ENCODE assay signal across 8 cellular contexts in the genomic region with DNA sequence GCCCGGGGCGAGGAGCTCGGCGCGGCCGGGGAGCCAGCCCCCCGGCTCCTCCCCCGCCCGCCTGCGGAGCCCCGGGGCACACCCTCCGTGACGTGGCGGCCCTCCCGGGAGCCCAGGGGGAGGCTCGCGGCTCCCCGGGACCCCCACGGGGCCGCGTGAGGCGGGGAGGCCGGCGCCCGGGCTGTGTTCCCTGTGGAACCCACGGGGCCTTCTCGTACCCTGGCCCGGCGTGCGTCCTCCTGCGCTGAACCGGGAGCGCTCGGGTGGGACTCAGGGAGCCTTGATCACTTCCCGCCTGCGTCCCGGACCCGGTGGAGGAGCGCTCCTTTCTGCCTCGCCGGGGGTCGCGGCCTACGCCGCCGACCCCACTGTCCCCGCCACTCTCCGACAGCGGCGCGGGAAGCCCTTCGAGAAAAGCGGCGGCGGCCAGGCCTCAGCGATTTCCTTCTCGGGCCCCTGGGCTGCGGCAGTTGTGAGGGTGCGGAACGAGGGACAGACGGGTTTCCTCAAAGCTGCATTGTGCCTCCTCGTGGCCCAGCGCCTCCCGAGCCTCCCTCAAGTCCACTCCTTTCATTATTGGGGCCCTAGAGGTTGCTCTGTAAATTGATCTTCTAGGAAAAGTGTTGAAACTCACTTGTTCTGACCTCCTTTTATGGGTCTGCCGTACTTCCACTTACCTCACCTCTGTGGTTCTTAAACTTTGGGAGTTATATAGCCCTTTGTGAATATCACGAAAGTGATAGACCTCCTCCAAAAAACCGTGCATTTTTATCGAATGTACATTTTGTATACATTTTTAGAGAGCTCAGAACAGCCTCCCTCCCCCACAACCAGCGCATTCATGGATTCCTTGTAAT. TPM values are rescaled to one million over a fixed set of nuclear protein-coding genes. Genes with fewer than 3 reads are reported as not detected.
DNase-seq lines count a peak whose midpoint lies in the region; ATAC-seq and TF ChIP-seq lines count a peak whose summit lies in the region.

No MANE protein-coding gene starts in this region.

- H3K4me1 ChIP-seq in IMR-90 (ENCODE audit: control insufficient read depth, insufficient read depth, low read length) (peaks cover 7% of the 10 kb centered on the region), RWPE2 (ENCODE audit: insufficient read depth, poor library complexity, severe bottlenecking) (peaks cover 7% of the 10 kb centered on the region), osteoblast (ENCODE audit: insufficient read depth, low read length) (peaks cover 16% of the 10 kb centered on the region), testis (peaks cover 11% of the 10 kb centered on the region)

- WGBS in IMR-90 (ENCODE audit: extremely low coverage in 2 of 2, insufficient read length in 1 of 2), 2 experiments, result 0% methylated on average over 16 of the region's 69 CpGs; no CpG with 5 or more reads in 1 of the 2 experiments
- WGBS in testis, 2 donors, result 0% methylated on average over 8 to 51 of the region's 69 CpGs

- BruUV-seq in IMR-90 (replicated peaks; lab: Mats Ljungman, UMichigan), result TSS peak; percentile 64

- H3K27me3 ChIP-seq in IMR-90 (ENCODE audit: control insufficient read depth, insufficient read depth, low read length) (no peaks in the 10 kb centered on the region), RWPE2 (ENCODE audit: insufficient read depth, poor library complexity, severe bottlenecking) (no peaks in the 10 kb centered on the region), osteoblast (ENCODE audit: insufficient read depth, low read length) (no peaks in the 10 kb centered on the region), testis (no peaks in the 10 kb centered on the region)

- peaks cover 16 to 27% of the 10 kb centered on the region in 2 experiments for H3K79me1 ChIP-seq in IMR-90 (ENCODE audit: low read depth in 1 of 2, low read length in 2 of 2)

- H3K4ac ChIP-seq in IMR-90 (ENCODE audit: low read depth, low read length), result peak overlapping the region; percentile 98

- 0 out of 2 replicates have a peak, but pooled peaks cover 3% of the 10 kb centered on the region for H3K9me1 ChIP-seq in IMR-90 (ENCODE audit: insufficient read depth, low read length)

- peak overlapping the region; percentile 96 for H3K27ac ChIP-seq in IMR-90 (ENCODE audit: insufficient read depth, low read length)
- H3K27ac ChIP-seq in RWPE2 (ENCODE audit: poor library complexity, severe bottlenecking), result peak overlapping the region; percentile 79
- peak overlapping the region; percentile 94 for H3K27ac ChIP-seq in osteoblast (ENCODE audit: low read depth, low read length)
- peak overlapping the region; percentile 98 to 99 for H3K27ac ChIP-seq in testis

- H4K20me1 ChIP-seq in IMR-90 (ENCODE audit: insufficient read depth, low read length) (no peaks in the 10 kb centered on the region), osteoblast (ENCODE audit: insufficient read depth, low read length) (no peaks in the 10 kb centered on the region)

- peak overlapping the region; percentile 53 for H3K18ac ChIP-seq in IMR-90 (ENCODE audit: low read depth, low read length)

- H4K8ac ChIP-seq in IMR-90 (ENCODE audit: low read depth in 2 of 2, low read length in 2 of 2), result peak overlapping the region; percentile 24 to 84

- peak overlapping the region; percentile 95 for H4K91ac ChIP-seq in IMR-90 (ENCODE audit: insufficient read depth, low read depth, low read length)

- H2AK5ac ChIP-seq in IMR-90 (ENCODE audit: low read depth, low read length), result peak overlapping the region; percentile 24; the same call in 1 of the 2 replicates

- peak overlapping the region; percentile 95 for H3K14ac ChIP-seq in IMR-90 (replicated peaks; ENCODE audit: low read depth, low read length)

- H2BK15ac ChIP-seq in IMR-90 (ENCODE audit: low read depth, low read length), result 0 out of 3 replicates have a peak overlapping the region, but pooled peaks have one; percentile 62

- TF ChIP-seq POLR2A in IMR-90 (IDR thresholded peaks at IDR 0.05; ENCODE audit: low read depth, low read length), result peak; percentile 77
- no peak for TF ChIP-seq POLR2A in testis (IDR thresholded peaks at IDR 0.05)

- peak; percentile 36 for TF ChIP-seq RAD21 in IMR-90 (IDR thresholded peaks at IDR 0.05; ENCODE audit: low read length)

- CTCF ChIA-PET in IMR-90 (lab: Yijun Ruan, JAX), result interaction anchor here (0.8 to 1.2 kb wide), 2 partner anchors 10 to 608 kb away, joined by 4 read pairs; no protein-coding TSS in a partner anchor
- CTCF ChIA-PET in activated naive CD4-positive, alpha-beta T cell treated with anti-CD3 and anti-CD28 coated beads for 36 hours (lab: Charles Lee), result interaction anchor here (1.2 to 2.6 kb wide), 5 partner anchors 10 to 138 kb away, joined by 3 to 18 read pairs (median 3); partner anchors contain the start of gene RAD51D

- H3K4me1 Mint-ChIP-seq in activated naive CD4-positive, alpha-beta T cell treated with anti-CD3 and anti-CD28 coated beads for 36 hours (ENCODE audit: low read depth), result peaks cover 43% of the 10 kb centered on the region

- H2AK9ac ChIP-seq in IMR-90 (replicated peaks; ENCODE audit: low read depth, low read length, poor library complexity), result peak overlapping the region; percentile 99

- H3K4me3 Mint-ChIP-seq in activated naive CD4-positive, alpha-beta T cell treated with anti-CD3 and anti-CD28 coated beads for 36 hours, result peak overlapping the region; percentile 95

- no peak overlapping the region for H2BK20ac ChIP-seq in IMR-90 (ENCODE audit: low read depth, low read length)

- H3K4me3 ChIP-seq in IMR-90 (ENCODE audit: insufficient read depth, low read depth, low read length), result peak overlapping the region; percentile 91
- peak overlapping the region; percentile 89 for H3K4me3 ChIP-seq in RWPE2 (ENCODE audit: severe bottlenecking)
- peak overlapping the region; percentile 83 for H3K4me3 ChIP-seq in osteoblast (ENCODE audit: insufficient read depth, low read length)
- peak overlapping the region; percentile 87 to 89 for H3K4me3 ChIP-seq in testis

- H3K36me3 ChIP-seq in IMR-90 (ENCODE audit: control insufficient read depth, insufficient read depth, low read length), result peaks cover 5% of the 10 kb centered on the region; the same call in 1 of the 2 replicates
- H3K36me3 ChIP-seq in RWPE2 (ENCODE audit: low read depth), result peaks cover 10% of the 10 kb centered on the region; the same call in 1 of the 2 replicates
- peaks cover 2% of the 10 kb centered on the region for H3K36me3 ChIP-seq in osteoblast (ENCODE audit: insufficient read depth, low read length)
- H3K36me3 ChIP-seq in testis (ENCODE audit: low read depth, missing control alignments), result no peaks in the 10 kb centered on the region

- ATAC-seq in GM21529 (IDR thresholded peaks at IDR 0.05; ENCODE audit: unreplicated experiment) (peak; percentile 72), IMR-90 (ENCODE audit: low read depth) (peak; percentile 94), RWPE2 (ENCODE audit: low read depth) (peak; percentile 88)

- H3K9me3 Mint-ChIP-seq in activated naive CD4-positive, alpha-beta T cell treated with anti-CD3 and anti-CD28 coated beads for 36 hours, result no peaks in the 10 kb centered on the region

- H3K4me2 ChIP-seq in IMR-90 (ENCODE audit: low read depth, low read length) (peak overlapping the region; percentile 84), osteoblast (ENCODE audit: insufficient read depth, low read length) (peak overlapping the region; percentile 93)

- H2BK120ac ChIP-seq in IMR-90 (ENCODE audit: low read depth, low read length), result peak overlapping the region; percentile 95

- H3K23ac ChIP-seq in IMR-90 (ENCODE audit: low read depth, low read length), result peak overlapping the region; percentile 82

- peak overlapping the region; percentile 71 for H4K5ac ChIP-seq in IMR-90 (ENCODE audit: low read depth, low read length)

- dilution Hi-C loops in IMR-90 (cut with HindIII; ENCODE audit: low sequenced_read_pairs, unreplicated experiment), result no loop called here

- peak overlapping the region; percentile 99 for H2BK5ac ChIP-seq in IMR-90 (ENCODE audit: low read depth, low read length, poor library complexity, severe bottlenecking)

- peak; percentile 90 for DNase-seq in Daoy (ENCODE audit: low read depth)
- peak; percentile 80 for DNase-seq in IMR-90
- peak; percentile 73 for DNase-seq in RWPE2 (ENCODE audit: low spot score)
- DNase-seq in activated naive CD4-positive, alpha-beta T cell treated with anti-CD3 and anti-CD28 coated beads for 36 hours, result peak; percentile 72
- DNase-seq in globus pallidus (ENCODE audit: low spot score), result peak; percentile 66
- peak; percentile 98 for DNase-seq in osteoblast (ENCODE audit: insufficient read length, low spot score, missing footprints)
- DNase-seq in testis, result peak; percentile 83

- H3K9ac ChIP-seq in IMR-90 (ENCODE audit: low read depth, low read length), result peak overlapping the region; percentile 89

- H3K27me3 Mint-ChIP-seq in activated naive CD4-positive, alpha-beta T cell treated with anti-CD3 and anti-CD28 coated beads for 36 hours (ENCODE audit: low read depth), result no peaks in the 10 kb centered on the region

- POLR2A ChIA-PET in IMR-90 (lab: Charles Lee; ENCODE audit: unreplicated experiment), result interaction anchor here (1.2 kb wide), 1 partner anchor 13 kb away, joined by 4 read pairs; no protein-coding TSS in a partner anchor

- intact Hi-C loops in IMR-90 (cut with micrococcal nuclease), result loop anchor here (1.0 to 5.0 kb wide), 4 partner anchors 16 to 136 kb away; partner anchors contain the start of genes CCT6B, RAD51D and ZNF830
- intact Hi-C loops in activated naive CD4-positive, alpha-beta T cell treated with anti-CD3 and anti-CD28 coated beads for 36 hours (cut with micrococcal nuclease), result loop anchor here (1.0 to 10.0 kb wide), 8 partner anchors 20 to 556 kb away; partner anchors contain the start of genes CCT6B, RAD51D and ZNF830
- intact Hi-C loops in testis (cut with DNase I; ENCODE audit: low total_unique reads), result no loop called here

- peaks cover 27% of the 10 kb centered on the region for H3K79me2 ChIP-seq in osteoblast (ENCODE audit: insufficient read depth, low read length)

- H3K9me3 ChIP-seq in IMR-90 (ENCODE audit: control insufficient read depth, insufficient read depth, low read length), result no peaks in the 10 kb centered on the region
- H3K9me3 ChIP-seq in RWPE2 (ENCODE audit: severe bottlenecking), result no peaks in the 10 kb centered on the region
- H3K9me3 ChIP-seq in osteoblast (ENCODE audit: low read depth, low read length), result no peaks in the 10 kb centered on the region
- H3K9me3 ChIP-seq in testis, result no peaks in the 10 kb centered on the region

- peak overlapping the region; percentile 99 for H2AFZ ChIP-seq in IMR-90 (replicated peaks; ENCODE audit: low read length, poor library complexity)
- H2AFZ ChIP-seq in osteoblast (ENCODE audit: low read length), result peak overlapping the region; percentile 85

- TF ChIP-seq CTCF in IMR-90 (conservative IDR thresholded peaks at IDR 0.05; ENCODE audit: low read depth, low read length) (peak; percentile 50), RWPE2 (IDR thresholded peaks at IDR 0.05; ENCODE audit: poor library complexity, severe bottlenecking) (peak; percentile 53), osteoblast (IDR thresholded peaks at IDR 0.05; ENCODE audit: extremely low read depth, low read depth, low read length) (peak; percentile 42), testis (IDR thresholded peaks at IDR 0.05) (peak in 2 of 3 experiments; percentile 13 to 35)

- peak overlapping the region; percentile 76 for H3K56ac ChIP-seq in IMR-90 (ENCODE audit: extremely low read depth, insufficient read depth, low read length)

- in situ Hi-C loops in IMR-90 (cut with MboI; ENCODE audit: low sequenced_read_pairs), result loop anchor here (25.0 kb wide), 1 partner anchor 606 kb away; the partner anchor contains the start of genes AP2B1 and PEX12

- H3K27ac Mint-ChIP-seq in activated naive CD4-positive, alpha-beta T cell treated with anti-CD3 and anti-CD28 coated beads for 36 hours, result peak overlapping the region; percentile 91

- peaks cover 7% of the 10 kb centered on the region for H3K36me3 Mint-ChIP-seq in activated naive CD4-positive, alpha-beta T cell treated with anti-CD3 and anti-CD28 coated beads for 36 hours (ENCODE audit: low read depth)

RNA-seq across cellular contexts. Expression of gene LIG3, which starts 0.6 kb away (rescaled TPM):
- total RNA-seq in Daoy (2014; rRNA removed; shearing (Covaris generic)), result 32.9 and 47.7 TPM in 2 replicates
- total RNA-seq in IMR-90 (2012; rRNA removed) (35.8 and 41.9 TPM in 2 replicates), osteoblast (22.1 and 26.1 TPM in 2 replicates), testis (10 to 100 TPM; 66.7 to 70.9 TPM)
- polyA plus RNA-seq in IMR-90 (2012; rRNA removed) (28.3 and 36.4 TPM in 2 replicates), testis (ENCODE audit: insufficient read depth, low read depth, low replicate concordance) (54.4 TPM)
- 18.8 and 24.6 TPM in 2 replicates for polyA plus RNA-seq in IMR-90 (2012; cell fraction: cytosol; rRNA removed)
- polyA plus RNA-seq in IMR-90 (2012; cell fraction: nucleus; rRNA removed; ENCODE audit: low replicate concordance), result 34.5 and 61.5 TPM in 2 replicates
- total RNA-seq in activated naive CD4-positive, alpha-beta T cell treated with anti-CD3 and anti-CD28 coated beads for 36 hours, result 10 to 100 TPM; 47.3 to 47.5 TPM

RNA-seq across cellular contexts. Expression of gene ZNF830, which starts 19.6 kb away (rescaled TPM):
- total RNA-seq in Daoy (2014; rRNA removed; shearing (Covaris generic)), result 26.1 and 31.5 TPM in 2 replicates
- total RNA-seq in IMR-90 (2012; rRNA removed) (6.6 and 10.3 TPM in 2 replicates), osteoblast (9.4 and 10.5 TPM in 2 replicates), testis (10 to 100 TPM; 20.2 to 21.6 TPM)
- polyA plus RNA-seq in IMR-90 (2012; rRNA removed) (5.1 and 5.5 TPM in 2 replicates), testis (ENCODE audit: insufficient read depth, low read depth, low replicate concordance) (20.6 TPM)
- 2.4 TPM in 2 replicates for polyA plus RNA-seq in IMR-90 (2012; cell fraction: cytosol; rRNA removed)
- 1.5 and 3.3 TPM in 2 replicates for polyA plus RNA-seq in IMR-90 (2012; cell fraction: nucleus; rRNA removed; ENCODE audit: low replicate concordance)
- 10 to 100 TPM; 17.6 to 18.7 TPM for total RNA-seq in activated naive CD4-positive, alpha-beta T cell treated with anti-CD3 and anti-CD28 coated beads for 36 hours

RNA-seq across cellular contexts. Expression of gene CCT6B, which starts 19.6 kb away (rescaled TPM):
- 2.1 and 3.5 TPM in 2 replicates for total RNA-seq in Daoy (2014; rRNA removed; shearing (Covaris generic))
- total RNA-seq in IMR-90 (2012; rRNA removed) (0.72 and 1.7 TPM in 2 replicates), osteoblast (5.9 and 6.2 TPM in 2 replicates), testis (10 to 100 TPM; 46.8 to 56.5 TPM)
- polyA plus RNA-seq in IMR-90 (2012; rRNA removed) (0.72 and 1.1 TPM in 2 replicates), testis (ENCODE audit: insufficient read depth, low read depth, low replicate concordance) (226 TPM)
- 0.16 and 0.18 TPM in 2 replicates for polyA plus RNA-seq in IMR-90 (2012; cell fraction: cytosol; rRNA removed)
- 0.17 and 1.9 TPM in 2 replicates for polyA plus RNA-seq in IMR-90 (2012; cell fraction: nucleus; rRNA removed; ENCODE audit: low replicate concordance)
- total RNA-seq in activated naive CD4-positive, alpha-beta T cell treated with anti-CD3 and anti-CD28 coated beads for 36 hours, result 1 to 10 TPM in 1 of 2 experiments, under 1 TPM in 1; 0.69 to 1.5 TPM

Comparison
In these comparisons a context has a peak if more than half of its experiments do, and no peak if none do; other contexts are left out.
1. Peak in every context shown above with its lines: DNase-seq, ATAC-seq, H3K4me3 ChIP-seq and H3K27ac ChIP-seq.